In the genomic region with DNA sequence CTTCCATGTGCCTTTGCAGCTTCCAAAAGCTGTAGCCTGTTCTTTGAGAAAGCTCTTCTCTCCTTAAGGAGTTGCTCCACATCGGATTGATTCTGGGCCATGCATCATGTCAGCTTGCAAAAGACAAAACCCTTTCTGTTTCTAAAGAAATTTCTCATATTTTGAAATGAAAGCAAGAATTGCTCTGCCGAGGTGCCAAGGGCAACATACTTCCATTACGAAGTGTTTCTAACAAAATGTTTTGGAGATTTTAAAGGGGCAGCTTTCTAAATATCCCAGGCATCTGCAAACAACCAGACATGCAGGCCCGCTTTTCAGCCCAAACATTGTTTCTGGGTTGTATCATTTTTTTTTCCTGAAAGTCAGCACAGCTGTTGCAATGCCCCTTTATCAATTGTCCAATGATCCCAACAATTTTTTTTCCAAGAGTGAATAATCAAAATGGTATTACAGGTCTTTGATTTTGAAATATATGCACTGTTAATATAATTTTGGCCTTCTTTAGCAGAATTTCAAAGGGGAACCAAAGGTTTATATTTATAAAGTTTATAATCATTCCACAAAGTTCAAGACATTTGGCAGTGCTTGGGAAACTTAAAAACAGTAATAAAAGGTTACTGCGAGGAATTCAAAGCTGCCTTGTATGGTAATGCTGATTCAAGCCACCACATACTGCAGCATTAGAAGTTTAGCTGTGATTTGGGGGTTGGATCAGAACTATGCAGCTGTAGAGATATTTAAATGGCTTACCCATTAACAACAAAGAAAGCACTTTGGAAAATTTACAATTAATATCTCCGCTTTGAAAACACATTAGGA, we compare ENCODE assay signal across 11 cellular contexts.
DNase-seq lines count a peak whose midpoint lies in the region; ATAC-seq, FAIRE-seq and TF ChIP-seq lines count a peak whose summit lies in the region.
"Had no signal": no experiment of that assay in that cellular context is flagged by ENCODE, and none has a peak within 500 bp of the region (broad histone marks: within the 10 kb centered on the region; RNA-seq: fewer than 3 reads in every experiment).

No MANE protein-coding gene starts in this region.

- FAIRE-seq in pancreas (lab: Jason Lieb, UNC) (peak; percentile 9), GM12892 (lab: Jason Lieb, UNC) (no peak)

- ATAC-seq in pancreas = peak in 3 of 4 donors; percentile 30 to 50 (median 44)

- H3K9me3 ChIP-seq in SJSA1 (replicated peaks) (no peaks in the 10 kb centered on the region), pancreas (no peaks in the 10 kb centered on the region)

- no peak for TF ChIP-seq POLR2A in GM12892 (IDR thresholded peaks at IDR 0.05; ENCODE audit: low read depth, low read length)

- 56 to 59% methylated on average over 6 of the region's 6 CpGs for WGBS in pancreas, 2 donors

- no peak overlapping the region for H3K4me3 ChIP-seq in SJSA1
- peak overlapping the region; percentile 8 for H3K4me3 ChIP-seq in fibroblast of pulmonary artery (replicated peaks; ENCODE audit: low read depth, low read length)
- no peak overlapping the region for H3K4me3 ChIP-seq in pancreas

- intact Hi-C loops in pancreas (cut with DNase I) = no loop called here

- H3K4me1 ChIP-seq in SJSA1 (replicated peaks) (peaks cover 40% of the 10 kb centered on the region), pancreas (peaks cover 0 to 10% (median 4%) of the 10 kb centered on the region in 3 donors)

- peak overlapping the region; percentile 84 for H3K27ac ChIP-seq in SJSA1
- no peak overlapping the region for H3K27ac ChIP-seq in pancreas

- peak; percentile 12 for DNase-seq in AG08396 (ENCODE audit: low spot score)
- no peak for DNase-seq in SJSA1 (ENCODE audit: low read depth in 1 of 2, low spot score in 2 of 2)
- DNase-seq in fibroblast of pulmonary artery (ENCODE audit: low read depth) = peak; percentile 63
- DNase-seq in pancreas = no peak
- no peak for DNase-seq in GM12892 (ENCODE audit: insufficient read length)
- DNase-seq in NCI-H1048 (lab: John Stamatoyannopoulos, UW) = no peak
- no peak for DNase-seq in COLO668 (lab: John Stamatoyannopoulos, UW; ENCODE audit: unreplicated experiment)
- no peak for DNase-seq in T-helper 1 cell
- DNase-seq: CD4-positive, CD25-positive, alpha-beta regulatory T cell; NCI-H2029 treated with DMSO at 0.1 percent for 48 hours; stimulated activated CD4-positive, alpha-beta T cell treated with anti-CD3 and anti-CD28 coated beads, Interleukin-1b, Interleukin-23, amount 100 ng/mL, for 48 hours had no signal

- TF ChIP-seq CTCF in fibroblast of pulmonary artery (IDR thresholded peaks at IDR 0.05; ENCODE audit: low read length, missing control alignments) (no peak), pancreas (IDR thresholded peaks at IDR 0.05) (no peak)

- H3K27me3 ChIP-seq in SJSA1 (replicated peaks) (no peaks in the 10 kb centered on the region), pancreas (no peaks in the 10 kb centered on the region)

- H3K36me3 ChIP-seq in SJSA1 (no peaks in the 10 kb centered on the region), pancreas (no peaks in the 10 kb centered on the region)

Comparison
In these comparisons a context has a peak if more than half of its experiments do, and no peak if none do; other contexts are left out.
1. DNase-seq: peak in AG08396 (single experiment) and fibroblast of pulmonary artery (single experiment); none in SJSA1 (0 of 2), pancreas (0 of 6), GM12892 (single experiment), NCI-H1048 (single experiment), COLO668 (single experiment) and T-helper 1 cell (0 of 5).